Comparison of ENCODE assay signal across 1 cellular context in the genomic region with DNA sequence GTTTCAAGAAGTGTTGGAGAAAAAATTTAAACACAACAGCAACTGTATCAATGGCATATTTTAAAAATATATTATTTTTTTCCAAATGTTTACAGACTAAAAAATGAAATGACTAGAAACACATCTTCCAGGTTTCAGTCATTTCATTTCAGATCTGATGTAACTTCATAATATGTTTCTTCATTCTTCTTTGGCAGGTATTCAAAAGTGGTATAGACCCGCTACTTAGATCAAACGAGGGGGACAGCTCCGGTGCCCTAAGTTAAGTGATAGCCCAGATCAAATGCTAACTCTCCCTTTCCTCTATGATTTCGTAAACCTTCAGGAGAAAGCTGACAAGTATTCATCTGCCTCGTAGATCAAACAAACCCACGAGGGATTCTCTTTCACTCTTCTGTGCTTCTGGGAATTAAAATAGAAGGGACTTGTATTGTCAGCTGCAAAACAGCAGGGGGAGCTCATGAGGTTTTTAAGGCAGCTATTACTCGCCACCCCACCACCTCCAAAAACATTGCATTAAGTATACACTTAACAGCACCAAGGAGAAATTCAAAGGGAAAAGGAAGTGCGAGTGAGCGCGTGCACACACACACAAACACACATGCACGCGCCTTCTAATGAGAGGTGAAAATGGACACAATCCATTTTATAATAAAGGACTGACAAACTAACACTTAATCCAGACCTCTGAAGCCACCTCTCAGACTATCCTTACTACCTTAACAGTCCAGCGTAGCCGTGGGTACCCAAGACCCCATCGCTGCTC.
TF ChIP-seq lines count a peak whose summit lies in the region.

No MANE protein-coding gene starts in this region.

TF ChIP-seq in GM23338, 12 proteins besides CTCF, POLR2A, EP300 and RAD21 (continued from another document):
- TF ChIP-seq, protein P1, sequence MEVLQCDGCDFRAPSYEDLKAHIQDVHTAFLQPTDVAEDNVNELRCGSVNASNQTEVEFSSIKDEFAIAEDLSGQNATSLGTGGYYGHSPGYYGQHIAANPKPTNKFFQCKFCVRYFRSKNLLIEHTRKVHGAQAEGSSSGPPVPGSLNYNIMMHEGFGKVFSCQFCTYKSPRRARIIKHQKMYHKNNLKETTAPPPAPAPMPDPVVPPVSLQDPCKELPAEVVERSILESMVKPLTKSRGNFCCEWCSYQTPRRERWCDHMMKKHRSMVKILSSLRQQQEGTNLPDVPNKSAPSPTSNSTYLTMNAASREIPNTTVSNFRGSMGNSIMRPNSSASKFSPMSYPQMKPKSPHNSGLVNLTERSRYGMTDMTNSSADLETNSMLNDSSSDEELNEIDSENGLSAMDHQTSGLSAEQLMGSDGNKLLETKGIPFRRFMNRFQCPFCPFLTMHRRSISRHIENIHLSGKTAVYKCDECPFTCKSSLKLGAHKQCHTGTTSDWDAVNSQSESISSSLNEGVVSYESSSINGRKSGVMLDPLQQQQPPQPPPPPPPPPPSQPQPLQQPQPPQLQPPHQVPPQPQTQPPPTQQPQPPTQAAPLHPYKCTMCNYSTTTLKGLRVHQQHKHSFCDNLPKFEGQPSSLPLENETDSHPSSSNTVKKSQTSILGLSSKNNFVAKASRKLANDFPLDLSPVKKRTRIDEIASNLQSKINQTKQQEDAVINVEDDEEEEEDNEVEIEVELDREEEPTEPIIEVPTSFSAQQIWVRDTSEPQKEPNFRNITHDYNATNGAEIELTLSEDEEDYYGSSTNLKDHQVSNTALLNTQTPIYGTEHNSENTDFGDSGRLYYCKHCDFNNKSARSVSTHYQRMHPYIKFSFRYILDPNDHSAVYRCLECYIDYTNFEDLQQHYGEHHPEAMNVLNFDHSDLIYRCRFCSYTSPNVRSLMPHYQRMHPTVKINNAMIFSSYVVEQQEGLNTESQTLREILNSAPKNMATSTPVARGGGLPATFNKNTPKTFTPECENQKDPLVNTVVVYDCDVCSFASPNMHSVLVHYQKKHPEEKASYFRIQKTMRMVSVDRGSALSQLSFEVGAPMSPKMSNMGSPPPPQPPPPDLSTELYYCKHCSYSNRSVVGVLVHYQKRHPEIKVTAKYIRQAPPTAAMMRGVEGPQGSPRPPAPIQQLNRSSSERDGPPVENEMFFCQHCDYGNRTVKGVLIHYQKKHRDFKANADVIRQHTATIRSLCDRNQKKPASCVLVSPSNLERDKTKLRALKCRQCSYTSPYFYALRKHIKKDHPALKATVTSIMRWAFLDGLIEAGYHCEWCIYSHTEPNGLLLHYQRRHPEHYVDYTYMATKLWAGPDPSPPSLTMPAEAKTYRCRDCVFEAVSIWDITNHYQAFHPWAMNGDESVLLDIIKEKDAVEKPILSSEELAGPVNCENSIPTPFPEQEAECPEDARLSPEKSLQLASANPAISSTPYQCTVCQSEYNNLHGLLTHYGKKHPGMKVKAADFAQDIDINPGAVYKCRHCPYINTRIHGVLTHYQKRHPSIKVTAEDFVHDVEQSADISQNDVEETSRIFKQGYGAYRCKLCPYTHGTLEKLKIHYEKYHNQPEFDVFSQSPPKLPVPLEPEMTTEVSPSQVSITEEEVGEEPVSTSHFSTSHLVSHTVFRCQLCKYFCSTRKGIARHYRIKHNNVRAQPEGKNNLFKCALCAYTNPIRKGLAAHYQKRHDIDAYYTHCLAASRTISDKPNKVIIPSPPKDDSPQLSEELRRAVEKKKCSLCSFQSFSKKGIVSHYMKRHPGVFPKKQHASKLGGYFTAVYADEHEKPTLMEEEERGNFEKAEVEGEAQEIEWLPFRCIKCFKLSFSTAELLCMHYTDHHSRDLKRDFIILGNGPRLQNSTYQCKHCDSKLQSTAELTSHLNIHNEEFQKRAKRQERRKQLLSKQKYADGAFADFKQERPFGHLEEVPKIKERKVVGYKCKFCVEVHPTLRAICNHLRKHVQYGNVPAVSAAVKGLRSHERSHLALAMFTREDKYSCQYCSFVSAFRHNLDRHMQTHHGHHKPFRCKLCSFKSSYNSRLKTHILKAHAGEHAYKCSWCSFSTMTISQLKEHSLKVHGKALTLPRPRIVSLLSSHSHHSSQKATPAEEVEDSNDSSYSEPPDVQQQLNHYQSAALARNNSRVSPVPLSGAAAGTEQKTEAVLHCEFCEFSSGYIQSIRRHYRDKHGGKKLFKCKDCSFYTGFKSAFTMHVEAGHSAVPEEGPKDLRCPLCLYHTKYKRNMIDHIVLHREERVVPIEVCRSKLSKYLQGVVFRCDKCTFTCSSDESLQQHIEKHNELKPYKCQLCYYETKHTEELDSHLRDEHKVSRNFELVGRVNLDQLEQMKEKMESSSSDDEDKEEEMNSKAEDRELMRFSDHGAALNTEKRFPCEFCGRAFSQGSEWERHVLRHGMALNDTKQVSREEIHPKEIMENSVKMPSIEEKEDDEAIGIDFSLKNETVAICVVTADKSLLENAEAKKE (CRISPR knock-in tag; IDR thresholded peaks at IDR 0.05) = no peak
- TF ChIP-seq STAT1 (IDR thresholded peaks at IDR 0.05; ENCODE audit: unreplicated experiment) (no peak), POLR2AphosphoS5 (IDR thresholded peaks at IDR 0.05; ENCODE audit: low read depth) (no peak), CREB1 (CRISPR knock-in tag; IDR thresholded peaks at IDR 0.05; ENCODE audit: low read depth) (no peak)
